17 cellular contexts compared by ENCODE assay signal in the genomic region with DNA sequence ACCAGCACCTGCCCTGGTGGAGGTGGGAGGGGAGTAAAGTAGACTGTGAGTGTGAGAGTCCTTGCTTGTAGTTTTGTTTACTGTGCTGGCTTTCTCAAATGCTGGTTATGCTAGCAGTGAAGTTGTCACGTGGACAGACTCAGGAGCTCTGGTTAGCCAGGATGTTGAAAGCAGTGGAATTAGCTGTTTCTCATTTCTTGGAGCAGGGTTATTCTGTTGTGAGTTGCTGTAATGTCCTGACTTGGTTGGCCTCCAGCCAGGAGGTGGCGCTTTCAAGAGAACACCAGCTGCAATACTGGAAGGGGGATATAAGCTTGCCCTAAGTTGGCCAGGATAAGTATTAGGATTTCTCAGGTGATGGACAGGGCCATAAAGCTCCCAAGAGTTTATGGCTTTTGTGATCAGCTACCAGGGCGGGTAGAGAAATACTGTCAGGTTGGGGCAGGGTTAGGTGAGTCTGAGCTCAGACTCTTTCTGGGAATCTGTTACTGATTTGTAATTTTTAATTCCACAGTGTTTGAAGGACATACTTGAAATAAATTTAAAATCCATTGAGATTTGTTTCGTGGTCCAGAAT. TPM values are rescaled to one million over a fixed set of nuclear protein-coding genes. Genes with fewer than 3 reads are reported as not detected.
DNase-seq lines count a peak whose midpoint lies in the region; ATAC-seq and TF ChIP-seq lines count a peak whose summit lies in the region.
"Had no signal": no experiment of that assay in that cellular context is flagged by ENCODE, and none has a peak within 500 bp of the region (broad histone marks: within the 10 kb centered on the region; RNA-seq: fewer than 3 reads in every experiment).

No MANE protein-coding gene starts in this region.

- peaks cover 0 to 14% (median 11%) of the 10 kb centered on the region in 4 donors for H3K4me1 ChIP-seq in transverse colon
- H3K4me1 ChIP-seq: esophagus muscularis mucosa had no signal

- TF ChIP-seq CTCF in transverse colon (IDR thresholded peaks at IDR 0.05), result no peak

- peaks cover 8 to 11% of the 10 kb centered on the region in 2 donors for H3K9me3 ChIP-seq in transverse colon
- H3K9me3 ChIP-seq: right lobe of liver had no signal

- H3K36me3 ChIP-seq in transverse colon, result no peaks in the 10 kb centered on the region
- H3K36me3 ChIP-seq: esophagus muscularis mucosa, right lobe of liver had no signal

- no peak overlapping the region for H3K27ac ChIP-seq in transverse colon
- H3K27ac ChIP-seq: esophagus muscularis mucosa, GM23248, right lobe of liver had no signal

- no peak overlapping the region for H3K4me3 Mint-ChIP-seq in activated naive CD4-positive, alpha-beta T cell treated with anti-CD3 and anti-CD28 coated beads, Interleukin-2, amount 10 ng/mL, durations not matched to agents 7 days and 5 days
- H3K4me3 Mint-ChIP-seq: activated naive CD8-positive, alpha-beta T cell treated with anti-CD3 and anti-CD28 coated beads for 36 hours; B cell; stimulated activated naive CD8-positive, alpha-beta T cell treated with anti-CD3 and anti-CD28 coated beads, Interleukin-15, Interleukin-2, amounts not matched to agents 100 ng/mL and 50 ng/mL, for 24 hours had no signal

- 58 to 64% methylated on average over 2 to 4 of the region's 4 CpGs for WGBS in transverse colon (ENCODE audit: low coverage in 1 of 2), 2 donors

- H3K27me3 ChIP-seq in transverse colon, result no peaks in the 10 kb centered on the region
- H3K27me3 ChIP-seq: esophagus muscularis mucosa, right lobe of liver had no signal

- no peak for TF ChIP-seq POLR2A in transverse colon (IDR thresholded peaks at IDR 0.05)

- TF ChIP-seq EP300 in transverse colon (IDR thresholded peaks at IDR 0.05; ENCODE audit: low read depth), result no peak

- peaks cover 38% of the 10 kb centered on the region for H3K4me1 Mint-ChIP-seq in activated naive CD4-positive, alpha-beta T cell treated with anti-CD3 and anti-CD28 coated beads, Interleukin-2, amount 10 ng/mL, durations not matched to agents 7 days and 5 days

- no peak overlapping the region for H3K4me3 ChIP-seq in transverse colon
- H3K4me3 ChIP-seq: esophagus muscularis mucosa, GM23248, right lobe of liver had no signal

- in situ Hi-C loops in transverse colon (cut with MboI; ENCODE audit: low pct_ligation_motif_present in 1 of 4, low pct_unique_long_range_greater_than_20kb in 1 of 4, low sequenced_read_pairs in 3 of 4), result no loop called here

- H3K36me3 Mint-ChIP-seq in activated naive CD4-positive, alpha-beta T cell treated with anti-CD3 and anti-CD28 coated beads, Interleukin-2, amount 10 ng/mL, durations not matched to agents 7 days and 5 days, result peaks cover 30% of the 10 kb centered on the region

- ATAC-seq in HG03342 (IDR thresholded peaks at IDR 0.05; ENCODE audit: unreplicated experiment) (no peak), GM18867 (IDR thresholded peaks at IDR 0.05; ENCODE audit: unreplicated experiment) (no peak)

- DNase-seq in activated naive CD4-positive, alpha-beta T cell treated with anti-CD3 and anti-CD28 coated beads, Interleukin-2, amount 10 ng/mL, durations not matched to agents 7 days and 5 days, result no peak
- no peak for DNase-seq in activated naive CD4-positive, alpha-beta T cell (lab: John Stamatoyannopoulos, UW)
- DNase-seq in SKM-1 treated with dmso at 0.1 percent for 144 hours (lab: John Stamatoyannopoulos, UW; ENCODE audit: unreplicated experiment), result peak; percentile 68
- DNase-seq in iris pigment epithelial cell (ENCODE audit: low read depth), result peak; percentile 59
- DNase-seq in transverse colon, result peak; percentile 40
- DNase-seq in activated CD8-positive, alpha-beta memory T cell treated with anti-CD3 and anti-CD28 coated beads, Interleukin-2, amount 50 U/mL, for 4 hours, result no peak
- DNase-seq: activated naive CD8-positive, alpha-beta T cell treated with anti-CD3 and anti-CD28 coated beads for 36 hours; cerebellar nuclear complex; GM23248; NCI-H1092; NCI-H446 treated with DMSO at 0.1 percent for 48 hours had no signal

- H3K27ac Mint-ChIP-seq in activated naive CD4-positive, alpha-beta T cell treated with anti-CD3 and anti-CD28 coated beads, Interleukin-2, amount 10 ng/mL, durations not matched to agents 7 days and 5 days, result peak overlapping the region; percentile 38
- H3K27ac Mint-ChIP-seq: activated naive CD8-positive, alpha-beta T cell treated with anti-CD3 and anti-CD28 coated beads for 36 hours; B cell; stimulated activated naive CD8-positive, alpha-beta T cell treated with anti-CD3 and anti-CD28 coated beads, Interleukin-15, Interleukin-2, amounts not matched to agents 100 ng/mL and 50 ng/mL, for 24 hours had no signal

- intact Hi-C loops in transverse colon (cut with DNase I; ENCODE audit: low total_unique reads), result no loop called here

- CTCF ChIA-PET in activated naive CD4-positive, alpha-beta T cell treated with anti-CD3 and anti-CD28 coated beads, Interleukin-2, amount 10 ng/mL, durations not matched to agents 7 days and 5 days (lab: Charles Lee), result interaction anchor here (1.3 to 2.3 kb wide), 6 partner anchors 18 to 327 kb away, joined by 3 to 8 read pairs (median 5); partner anchors contain the start of gene NDUFA6

- H3K27me3 Mint-ChIP-seq in activated naive CD4-positive, alpha-beta T cell treated with anti-CD3 and anti-CD28 coated beads, Interleukin-2, amount 10 ng/mL, durations not matched to agents 7 days and 5 days, result peaks cover 3% of the 10 kb centered on the region
- H3K27me3 Mint-ChIP-seq: B cell; stimulated activated naive CD8-positive, alpha-beta T cell treated with anti-CD3 and anti-CD28 coated beads, Interleukin-15, Interleukin-2, amounts not matched to agents 100 ng/mL and 50 ng/mL, for 24 hours had no signal

- H3K9me3 Mint-ChIP-seq in activated naive CD4-positive, alpha-beta T cell treated with anti-CD3 and anti-CD28 coated beads, Interleukin-2, amount 10 ng/mL, durations not matched to agents 7 days and 5 days, result peaks cover 30% of the 10 kb centered on the region

RNA-seq across cellular contexts. Expression of gene CYP2D6, which starts 13.7 kb away (rescaled TPM):
- 1 to 10 TPM; 1.2 to 9.7 (median 3.3) TPM for total RNA-seq in transverse colon
- total RNA-seq: GM23248 had no signal

RNA-seq across cellular contexts. Expression of gene NDUFA6, which starts 26.4 kb away (rescaled TPM):
- total RNA-seq in transverse colon, result 100 to 1,000 TPM in 1 of 4 donors, 10 to 100 TPM in 3; 17.2 to 723 (median 88.7) TPM

RNA-seq across cellular contexts. Expression of gene SMDT1, which starts 37.4 kb away (rescaled TPM):
- 10 to 100 TPM in 3 of 4 donors, 1 to 10 TPM in 1; 4.8 to 44.9 (median 18.8) TPM for total RNA-seq in transverse colon

RNA-seq across cellular contexts. Expression of gene PHETA2, which starts 42.9 kb away (rescaled TPM):
- total RNA-seq in transverse colon, result 10 to 100 TPM in 3 of 4 donors, 1 to 10 TPM in 1; 6.4 to 17.6 (median 12.7) TPM

RNA-seq across cellular contexts. Expression of gene NAGA, which starts 46.3 kb away (rescaled TPM):
- total RNA-seq in transverse colon, result 100 to 1,000 TPM in 2 of 4 donors, 10 to 100 TPM in 2; 48.3 to 120 (median 96.0) TPM

Comparison
In these comparisons a context has a peak if more than half of its experiments do, and no peak if none do; other contexts are left out.
1. DNase-seq: peak in SKM-1 treated with dmso at 0.1 percent for 144 hours (single experiment), iris pigment epithelial cell (single experiment) and transverse colon (single experiment); none in activated naive CD4-positive, alpha-beta T cell treated with anti-CD3 and anti-CD28 coated beads, Interleukin-2, amount 10 ng/mL, durations not matched to agents 7 days and 5 days (single experiment), activated naive CD4-positive, alpha-beta T cell (0 of 4) and activated CD8-positive, alpha-beta memory T cell treated with anti-CD3 and anti-CD28 coated beads, Interleukin-2, amount 50 U/mL, for 4 hours (single experiment).